In the genomic region with DNA sequence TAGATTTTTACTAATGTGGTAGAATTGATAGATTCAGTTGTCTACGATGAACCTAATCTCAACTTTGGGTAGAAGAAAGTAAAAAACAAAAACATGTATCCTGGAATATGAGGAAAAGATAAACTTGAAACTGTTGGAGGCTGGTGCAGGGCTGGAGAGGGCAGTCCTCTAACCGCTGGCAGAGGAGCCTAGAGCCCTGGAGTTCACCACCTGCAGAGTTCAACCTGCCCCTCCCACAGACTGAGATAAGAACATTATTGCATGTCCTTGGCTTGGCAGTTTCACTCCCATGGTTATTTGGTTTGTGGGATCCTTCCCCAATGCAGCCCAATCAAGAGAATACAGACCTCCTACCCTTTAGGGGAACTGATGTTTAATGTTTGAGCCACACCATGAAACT, we compare ENCODE assay signal across 24 cellular contexts. TPM values are rescaled to one million over a fixed set of nuclear protein-coding genes. Genes with fewer than 3 reads are reported as not detected.
DNase-seq lines count a peak whose midpoint lies in the region; FAIRE-seq and TF ChIP-seq lines count a peak whose summit lies in the region.
"Had no signal": no experiment of that assay in that cellular context is flagged by ENCODE, and none has a peak within 500 bp of the region (broad histone marks: within the 10 kb centered on the region; RNA-seq: fewer than 3 reads in every experiment).

No MANE protein-coding gene starts in this region.

- H3K4me1 ChIP-seq in liver (ENCODE audit: control insufficient read depth in 4 of 4, insufficient read depth in 4 of 4, low read length in 3 of 4) (peaks cover 0 to 7% (median 4%) of the 10 kb centered on the region in 4 donors), transverse colon (peaks cover 5 to 63% (median 35%) of the 10 kb centered on the region in 4 donors), spleen (peaks cover 0 to 13% (median 9%) of the 10 kb centered on the region in 6 donors)

- 59% methylated on average over 2 of the region's 2 CpGs for WGBS in liver
- 48 to 52% methylated on average over 2 of the region's 2 CpGs for WGBS in transverse colon (ENCODE audit: low coverage in 1 of 2), 2 donors
- WGBS in spleen, 5 donors = 87 to 95% (median 92%) methylated on average over 2 of the region's 2 CpGs

- H3K4me3 ChIP-seq in liver (ENCODE audit: low read depth in 1 of 3, low read length in 3 of 3) = no peak overlapping the region
- H3K4me3 ChIP-seq in transverse colon = peak overlapping the region in 3 of 4 donors; percentile 21 to 55 (median 39)
- no peak overlapping the region for H3K4me3 ChIP-seq in spleen
- H3K4me3 ChIP-seq: ascending aorta, GM12878, SK-N-MC, suprapubic skin had no signal

- peak; percentile 13 to 26 for TF ChIP-seq RAD21 in liver (IDR thresholded peaks at IDR 0.05)

- H3K9me3 ChIP-seq in liver (ENCODE audit: control insufficient read depth in 4 of 4, low read length in 3 of 4) = no peaks in the 10 kb centered on the region
- no peaks in the 10 kb centered on the region for H3K9me3 ChIP-seq in transverse colon
- no peaks in the 10 kb centered on the region for H3K9me3 ChIP-seq in spleen
- H3K9me3 ChIP-seq: ascending aorta, Caco-2, suprapubic skin had no signal

- no peak overlapping the region for H3K27ac ChIP-seq in liver (ENCODE audit: low read depth in 1 of 2, low read length in 2 of 2)
- H3K27ac ChIP-seq in transverse colon = peak overlapping the region; percentile 72 to 84 (median 77)
- H3K27ac ChIP-seq in spleen = no peak overlapping the region
- H3K27ac ChIP-seq: ascending aorta, SK-N-MC, suprapubic skin had no signal

- H3K9ac ChIP-seq in liver (ENCODE audit: low read depth in 1 of 2, low read length in 2 of 2) = no peak overlapping the region

- peak; percentile 51 for TF ChIP-seq POLR2A in transverse colon (IDR thresholded peaks at IDR 0.05)
- no peak for TF ChIP-seq POLR2A in spleen (IDR thresholded peaks at IDR 0.05)

- intact Hi-C loops in transverse colon (cut with DNase I; ENCODE audit: low total_unique reads) = no loop called here
- intact Hi-C loops in spleen (cut with DNase I; ENCODE audit: low total_unique reads) = no loop called here

- H3K36me3 ChIP-seq in liver (ENCODE audit: control insufficient read depth in 4 of 4, insufficient read depth in 3 of 4, low read depth in 1 of 4, low read length in 3 of 4) (no peaks in the 10 kb centered on the region), transverse colon (peaks cover 0 to 7% (median 0%) of the 10 kb centered on the region in 4 donors), spleen (no peaks in the 10 kb centered on the region)
- H3K36me3 ChIP-seq: ascending aorta, suprapubic skin had no signal

- TF ChIP-seq CTCF in liver (IDR thresholded peaks at IDR 0.05; ENCODE audit: low read depth, low read length, missing input control) = no peak
- no peak for TF ChIP-seq CTCF in transverse colon (IDR thresholded peaks at IDR 0.05)
- no peak for TF ChIP-seq CTCF in spleen (IDR thresholded peaks at IDR 0.05 in 8 of 11, conservative IDR thresholded peaks at IDR 0.05 in 3 of 11)

- TF ChIP-seq EP300 in transverse colon (IDR thresholded peaks at IDR 0.05; ENCODE audit: low read depth) = no peak

- H3K27me3 ChIP-seq in liver (ENCODE audit: control insufficient read depth in 4 of 4, insufficient read depth in 4 of 4, low read length in 3 of 4) (no peaks in the 10 kb centered on the region), transverse colon (no peaks in the 10 kb centered on the region), spleen (replicated peaks in 1 of 7) (peaks cover 0 to 12% (median 0%) of the 10 kb centered on the region in 7 donors)
- H3K27me3 ChIP-seq: ascending aorta, suprapubic skin had no signal

- DNase-seq in NCI-H226 = peak; percentile 20
- peak; percentile 78 for DNase-seq in transverse colon
- no peak for DNase-seq in spleen
- no peak for DNase-seq in DMS53 treated with DMSO at 0.1 percent for 48 hours (lab: John Stamatoyannopoulos, UW; ENCODE audit: unreplicated experiment)
- no peak for DNase-seq in DMS79 (lab: John Stamatoyannopoulos, UW)
- DNase-seq: activated CD4-positive, alpha-beta memory T cell treated with anti-CD3 and anti-CD28 coated beads, Interleukin-2, amount 10 ng/mL, durations not matched to agents 7 days and 5 days; activated CD4-positive, alpha-beta T cell treated with anti-CD3 and anti-CD28 coated beads for 1 hour; activated CD8-positive, alpha-beta memory T cell treated with anti-CD3 and anti-CD28 coated beads, Interleukin-2, amount 50 U/mL, for 48 hours; C1 segment of cervical spinal cord; caudate nucleus; DMS79 treated with DMSO at 0.1 percent for 48 hours; islet precursor cell; NCI-H1694 treated with DMSO at 0.1 percent for 48 hours; posterior cingulate gyrus; stimulated activated CD4-positive, alpha-beta T cell treated with anti-CD3 and anti-CD28 coated beads, Interleukin-15, amount 100 ng/mL, for 24 hours; stimulated activated naive B cell treated with anti-CD40 and anti-IgM and Interleukin-4, amounts not matched to agents 10 μg/mL and 1 μg/mL and 100 μg/mL, for 72 hours had no signal

- in situ Hi-C loops in transverse colon (cut with MboI; ENCODE audit: low pct_ligation_motif_present in 1 of 4, low pct_unique_long_range_greater_than_20kb in 1 of 4, low sequenced_read_pairs in 3 of 4) = no loop called here

- peak; percentile 24 for FAIRE-seq in colon (lab: Jason Lieb, UNC)
- FAIRE-seq: GM12878, HTR-8/SVneo had no signal

TF ChIP-seq in liver, 16 proteins besides CTCF, POLR2A, EP300 and RAD21:
- TF ChIP-seq RXRA (IDR thresholded peaks at IDR 0.05) = peak; percentile 80 to 81
- TF ChIP-seq SP1 (IDR thresholded peaks at IDR 0.05) = no peak
- TF ChIP-seq, protein P1, sequence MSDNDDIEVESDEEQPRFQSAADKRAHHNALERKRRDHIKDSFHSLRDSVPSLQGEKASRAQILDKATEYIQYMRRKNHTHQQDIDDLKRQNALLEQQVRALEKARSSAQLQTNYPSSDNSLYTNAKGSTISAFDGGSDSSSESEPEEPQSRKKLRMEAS (IDR thresholded peaks at IDR 0.05) = peak; percentile 19
- TF ChIP-seq HNF4A (conservative IDR thresholded peaks at IDR 0.05) = peak in 1 of 2 donors; percentile 32
- TF ChIP-seq FOXA2 (IDR thresholded peaks at IDR 0.05) = peak; percentile 12
- TF ChIP-seq YY1 (IDR thresholded peaks at IDR 0.05) = no peak

RNA-seq across cellular contexts. Expression of a gene that starts 53.2 kb away (rescaled TPM):
- total RNA-seq in liver = 1,000 to 10,000 TPM in 1 of 2 donors, 100 to 1,000 TPM in 1; 720 to 1,079 TPM
- 100 to 1,000 TPM; 401 to 627 TPM for polyA plus RNA-seq in liver
- total RNA-seq in transverse colon = 10 to 100 TPM; 15.9 to 96.9 (median 18.6) TPM
- total RNA-seq in spleen = 10 to 100 TPM; 33.4 to 69.4 (median 41.0) TPM
- polyA plus RNA-seq in spleen = 10 to 100 TPM; 19.3 to 37.2 (median 33.0) TPM

Comparison
In these comparisons a context has a peak if more than half of its experiments do, and no peak if none do; other contexts are left out.
1. DNase-seq: peak in NCI-H226 (single experiment) and transverse colon (single experiment); none in spleen (single experiment), DMS53 treated with DMSO at 0.1 percent for 48 hours (single experiment) and DMS79 (single experiment).
2. H3K27ac ChIP-seq: peak in transverse colon (4 of 4); none in liver (0 of 2) and spleen (0 of 8).
3. H3K4me3 ChIP-seq: peak in transverse colon (3 of 4); none in liver (0 of 3) and spleen (0 of 8).
4. RNA of a gene that starts 53.2 kb away (total RNA-seq): 720 to 1,079 TPM in liver; 33.4 to 69.4 TPM in spleen and 15.9 to 96.9 TPM in transverse colon; every median in the first group is over 4 times any median in the second.